Comparison of ENCODE assay signal across 1 cellular context in genomic region chr19:35785087-35785627, GRCh38.
TF ChIP-seq lines count a peak whose summit lies in the region.

No MANE protein-coding gene starts in this region.

TF ChIP-seq in K562, 482 proteins besides CTCF, POLR2A, EP300 and RAD21:
- TF ChIP-seq POLR2G (IDR thresholded peaks at IDR 0.05; ENCODE audit: low read depth, low read length) (0 out of 2 replicates have a peak, but pooled peaks have one; percentile 8), RBFOX2 (IDR thresholded peaks at IDR 0.05; ENCODE audit: low read depth, low read length) (peak; percentile 36), RBBP5 (IDR thresholded peaks at IDR 0.05; ENCODE audit: borderline replicate concordance, insufficient read depth, low read length, poor library complexity, severe bottlenecking) (no peak), ZNF277 (CRISPR knock-in tag; IDR thresholded peaks at IDR 0.05; ENCODE audit: borderline replicate concordance) (no peak), HMGN3 (IDR thresholded peaks at IDR 0.05; ENCODE audit: borderline replicate concordance, extremely low read depth, insufficient read length, low read depth, low read length) (no peak), ZNF324 (CRISPR knock-in tag; IDR thresholded peaks at IDR 0.05) (no peak)
